ENCODE assay signal across 30 cellular contexts in genomic region chr9:130255638-130255930, GRCh38. TPM values are rescaled to one million over a fixed set of nuclear protein-coding genes. Genes with fewer than 3 reads are reported as not detected.
"Had no signal": no experiment of that assay in that cellular context is flagged by ENCODE, and none has a peak within 500 bp of the region (broad histone marks: within the 10 kb centered on the region; RNA-seq: fewer than 3 reads in every experiment).

No MANE protein-coding gene starts in this region.

- H3K4me1 Mint-ChIP-seq: naive thymus-derived CD4-positive, alpha-beta T cell; neural crest cell; stimulated activated naive B cell treated with anti-CD40 and anti-IgM and Interleukin-4, amounts not matched to agents 10 μg/mL and 1 μg/mL and 100 μg/mL, for 72 hours had no signal

- DNase-seq: hippocampal formation; kidney glomerular epithelial cell; left cardiac atrium; left ventricle myocardium superior; lower lobe of right lung; mammary epithelial cell; midbrain; mucosa of descending colon; naive thymus-derived CD4-positive, alpha-beta T cell; nucleus accumbens; pancreas; retina; right cardiac atrium; stimulated activated CD4-positive, alpha-beta T cell treated with anti-CD3 and anti-CD28 coated beads, Interleukin-12 subunit alpha, Interleukin-12 subunit beta, amount 100 ng/mL, for 4 hours; stimulated activated CD4-positive, alpha-beta T cell treated with anti-CD3 and anti-CD28 coated beads, Interleukin-15, amount 100 ng/mL, for 24 hours; stimulated activated CD4-positive, alpha-beta T cell treated with anti-CD3 and anti-CD28 coated beads, Interleukin-4, amount 100 ng/mL, for 1 hour; stimulated activated naive B cell treated with anti-CD40 and anti-IgM and Interleukin-4, amounts not matched to agents 10 μg/mL and 1 μg/mL and 100 μg/mL, for 72 hours; stimulated activated naive CD8-positive, alpha-beta T cell treated with anti-CD3 and anti-CD28 coated beads, Interleukin-15, Interleukin-2, amounts not matched to agents 100 U/mL and 50 U/mL, for 24 hours; stomach; testis; thyroid gland; transverse colon; upper lobe of right lung had no signal

- H3K4me1 ChIP-seq: lower lobe of right lung, pancreas, prostate gland, stomach, testis, transverse colon, upper lobe of right lung had no signal

- H3K9me3 ChIP-seq: lower lobe of right lung, mucosa of descending colon, pancreas, prostate gland, stomach, testis, thyroid gland, transverse colon had no signal

- H3K27ac ChIP-seq: lower lobe of right lung, pancreas, prostate gland, stomach, testis, upper lobe of right lung had no signal

- H3K4me3 ChIP-seq: lower lobe of right lung, mucosa of descending colon, pancreas, prostate gland, skin epidermis, stomach, thyroid gland, transverse colon, upper lobe of right lung had no signal

- H3K9me3 Mint-ChIP-seq: natural killer cell treated with Interleukin-12 subunit alpha and Interleukin-12 subunit beta and Interleukin-15 and Interleukin-18, amount 100 ng/mL, for 72 hours; neural crest cell had no signal

- H3K4me3 Mint-ChIP-seq: naive thymus-derived CD4-positive, alpha-beta T cell; natural killer cell treated with Interleukin-12 subunit alpha and Interleukin-12 subunit beta and Interleukin-15 and Interleukin-18, amount 100 ng/mL, for 72 hours; neural crest cell; stimulated activated naive B cell treated with anti-CD40 and anti-IgM and Interleukin-4, amounts not matched to agents 10 μg/mL and 1 μg/mL and 100 μg/mL, for 72 hours had no signal

- H3K36me3 Mint-ChIP-seq: naive thymus-derived CD4-positive, alpha-beta T cell; natural killer cell treated with Interleukin-12 subunit alpha and Interleukin-12 subunit beta and Interleukin-15 and Interleukin-18, amount 100 ng/mL, for 72 hours; stimulated activated naive B cell treated with anti-CD40 and anti-IgM and Interleukin-4, amounts not matched to agents 10 μg/mL and 1 μg/mL and 100 μg/mL, for 72 hours had no signal

- H3K27me3 ChIP-seq: pancreas, testis, thyroid gland had no signal

- H3K27ac Mint-ChIP-seq: naive thymus-derived CD4-positive, alpha-beta T cell; natural killer cell treated with Interleukin-12 subunit alpha and Interleukin-12 subunit beta and Interleukin-15 and Interleukin-18, amount 100 ng/mL, for 72 hours; stimulated activated naive B cell treated with anti-CD40 and anti-IgM and Interleukin-4, amounts not matched to agents 10 μg/mL and 1 μg/mL and 100 μg/mL, for 72 hours had no signal

- H3K36me3 ChIP-seq: lower lobe of right lung, pancreas, prostate gland, stomach, thyroid gland, transverse colon, upper lobe of right lung had no signal

- ATAC-seq: left cardiac atrium; left lobe of liver; left ventricle myocardium superior; lower lobe of right lung; mucosa of descending colon; naive thymus-derived CD4-positive, alpha-beta T cell; natural killer cell treated with Interleukin-12 subunit alpha and Interleukin-12 subunit beta and Interleukin-15 and Interleukin-18, amount 100 ng/mL, for 72 hours; pancreas; right cardiac atrium; sciatic nerve; stimulated activated naive B cell treated with anti-CD40 and anti-IgM and Interleukin-4, amounts not matched to agents 10 μg/mL and 1 μg/mL and 100 μg/mL, for 72 hours; stimulated activated naive CD8-positive, alpha-beta T cell treated with anti-CD3 and anti-CD28 coated beads, Interleukin-15, Interleukin-2, amounts not matched to agents 100 U/mL and 50 U/mL, for 24 hours; upper lobe of right lung had no signal

RNA-seq across cellular contexts. Expression of gene HMCN2, which starts 10.0 kb away (rescaled TPM):
- total RNA-seq: naive thymus-derived CD4-positive, alpha-beta T cell; natural killer cell treated with Interleukin-12 subunit alpha and Interleukin-12 subunit beta and Interleukin-15 and Interleukin-18, amount 100 ng/mL, for 72 hours; neural crest cell had no signal
- polyA plus RNA-seq: keratinocyte; naive thymus-derived CD4-positive, alpha-beta T cell had no signal
